ENCODE assay signal across 20 cellular contexts in genomic region chr10:2933519-2933918, GRCh38.
DNase-seq lines count a peak whose midpoint lies in the region; ATAC-seq, FAIRE-seq and TF ChIP-seq lines count a peak whose summit lies in the region.
"Had no signal": no experiment of that assay in that cellular context is flagged by ENCODE, and none has a peak within 500 bp of the region (broad histone marks: within the 10 kb centered on the region; RNA-seq: fewer than 3 reads in every experiment).

No MANE protein-coding gene starts in this region.

- H2AFZ ChIP-seq in SK-N-SH (ENCODE audit: low read depth), result no peak overlapping the region
- H2AFZ ChIP-seq in neuronal stem cell (ENCODE audit: low read length), result no peak overlapping the region

- H2BK15ac ChIP-seq in neuronal stem cell (ENCODE audit: low read length), result no peak overlapping the region

- H3K4me1 ChIP-seq in SK-N-SH (ENCODE audit: control insufficient read depth in 1 of 2, insufficient read depth in 2 of 2, low read depth in 1 of 2, low read length in 1 of 2), result peaks cover 7 to 8% of the 10 kb centered on the region in 2 experiments; a peak in 3 of 4 replicates
- peaks cover 5 to 9% of the 10 kb centered on the region in 2 donors for H3K4me1 ChIP-seq in neuronal stem cell (ENCODE audit: control insufficient read depth in 2 of 2, insufficient read depth in 1 of 2, low read depth in 1 of 2, low read length in 2 of 2)
- H3K4me1 ChIP-seq in suprapubic skin, result no peaks in the 10 kb centered on the region
- H3K4me1 ChIP-seq: SJSA1 had no signal

- no peak for TF ChIP-seq POLR2A in suprapubic skin (IDR thresholded peaks at IDR 0.05)

- no peak overlapping the region for H2BK5ac ChIP-seq in neuronal stem cell (ENCODE audit: low read length)

- CTCF ChIA-PET in SK-N-SH (lab: Yijun Ruan, JAX), result interaction anchor here (1.4 to 2.1 kb wide), 3 partner anchors 11 to 113 kb away, joined by 4 to 14 read pairs (median 5); no protein-coding TSS in a partner anchor

- no peak overlapping the region for H4K8ac ChIP-seq in neuronal stem cell (ENCODE audit: low read depth, low read length)

- H3K27ac ChIP-seq in SK-N-SH (ENCODE audit: low read depth in 2 of 2, low read length in 1 of 2) (no peak overlapping the region), neuronal stem cell (replicated peaks; ENCODE audit: low read length) (no peak overlapping the region), suprapubic skin (no peak overlapping the region)
- H3K27ac ChIP-seq: 22Rv1, HL-60, SJSA1 had no signal

- H3K79me1 ChIP-seq in neuronal stem cell (ENCODE audit: low read depth, low read length), result no peaks in the 10 kb centered on the region

- no peaks in the 10 kb centered on the region for H3K9me3 Mint-ChIP-seq in osteocyte (ENCODE audit: unreplicated experiment)

- no peaks in the 10 kb centered on the region for H3K79me2 ChIP-seq in SK-N-SH (ENCODE audit: insufficient read depth)

- peaks cover 12% of the 10 kb centered on the region for H3K27me3 Mint-ChIP-seq in osteocyte (ENCODE audit: unreplicated experiment)

- H3K9me3 ChIP-seq in SK-N-SH, result no peaks in the 10 kb centered on the region
- H3K9me3 ChIP-seq in neuronal stem cell (replicated peaks in 1 of 2; ENCODE audit: control insufficient read depth in 2 of 2, insufficient read depth in 1 of 2, low read depth in 1 of 2, low read length in 2 of 2), result peaks cover 2 to 3% of the 10 kb centered on the region in 2 donors
- no peaks in the 10 kb centered on the region for H3K9me3 ChIP-seq in suprapubic skin
- H3K9me3 ChIP-seq: SJSA1 had no signal

- no peak overlapping the region for H3K4me3 Mint-ChIP-seq in osteocyte (ENCODE audit: unreplicated experiment)

- no peaks in the 10 kb centered on the region for H3F3A ChIP-seq in SK-N-SH (replicated peaks; ENCODE audit: insufficient read depth)

- no peak overlapping the region for H3K14ac ChIP-seq in neuronal stem cell (ENCODE audit: low read length)

- TF ChIP-seq CTCF in SK-N-SH (IDR thresholded peaks at IDR 0.05), result no peak
- no peak for TF ChIP-seq CTCF in choroid plexus epithelial cell (conservative IDR thresholded peaks at IDR 0.05; ENCODE audit: low read depth, low read length)
- no peak for TF ChIP-seq CTCF in osteocyte (IDR thresholded peaks at IDR 0.05)
- no peak for TF ChIP-seq CTCF in suprapubic skin (IDR thresholded peaks at IDR 0.05)

- H3K4me2 ChIP-seq in SK-N-SH (no peak overlapping the region), neuronal stem cell (ENCODE audit: insufficient read depth, low read length, poor library complexity, severe bottlenecking) (no peak overlapping the region)

- no peak overlapping the region for H3K4ac ChIP-seq in neuronal stem cell (ENCODE audit: low read length)

- TF ChIP-seq RAD21 in SK-N-SH (IDR thresholded peaks at IDR 0.05; ENCODE audit: low read length), result no peak

- POLR2A ChIA-PET in SK-N-SH (lab: Yijun Ruan, JAX), result no interaction called here

- H3K36me3 Mint-ChIP-seq in osteocyte (ENCODE audit: unreplicated experiment), result no peaks in the 10 kb centered on the region

- ATAC-seq in SK-N-SH treated with all-trans-retinoic acid at 6 μM for 48 hours, result peak; percentile 51; the same call in 2 of the 3 replicates
- ATAC-seq: Right ventricle myocardium inferior had no signal

- H3K23ac ChIP-seq in neuronal stem cell (ENCODE audit: low read depth, low read length, poor library complexity), result no peak overlapping the region

- no peaks in the 10 kb centered on the region for H3K27me3 ChIP-seq in SK-N-SH (ENCODE audit: insufficient read depth)
- H3K27me3 ChIP-seq in neuronal stem cell (ENCODE audit: control insufficient read depth in 3 of 3, insufficient read depth in 3 of 3, low read depth in 1 of 3, low read length in 3 of 3), result no peaks in the 10 kb centered on the region
- peaks cover 22% of the 10 kb centered on the region for H3K27me3 ChIP-seq in suprapubic skin
- H3K27me3 ChIP-seq: SJSA1 had no signal

- H3K36me3 ChIP-seq in SK-N-SH (replicated peaks in 1 of 2; ENCODE audit: control insufficient read depth in 1 of 2, insufficient read depth in 2 of 2, low read length in 1 of 2), result no peaks in the 10 kb centered on the region
- no peaks in the 10 kb centered on the region for H3K36me3 ChIP-seq in neuronal stem cell (replicated peaks in 1 of 2; ENCODE audit: control insufficient read depth in 2 of 2, insufficient read depth in 2 of 2, low read length in 2 of 2)
- no peaks in the 10 kb centered on the region for H3K36me3 ChIP-seq in suprapubic skin
- H3K36me3 ChIP-seq: SJSA1 had no signal

- 57% methylated on average over 3 of the region's 3 CpGs for WGBS in SK-N-SH (ENCODE audit: low lambda C conversion rate)
- WGBS in neuronal stem cell (ENCODE audit: extremely low coverage in 2 of 2, insufficient read length in 2 of 2, insufficient replicate concordance in 1 of 2), 2 donors, result no CpG with 5 or more reads among the region's 3 CpGs
- 45% methylated on average over 3 of the region's 3 CpGs for WGBS in suprapubic skin

- H3K27ac Mint-ChIP-seq in osteocyte (ENCODE audit: unreplicated experiment), result peak overlapping the region; percentile 1

- no peak overlapping the region for H4K91ac ChIP-seq in neuronal stem cell (ENCODE audit: low read depth, low read length, poor library complexity)

- H3K4me3 ChIP-seq in SK-N-SH (ENCODE audit: low read depth in 2 of 2, low read length in 1 of 2), result no peak overlapping the region
- no peak overlapping the region for H3K4me3 ChIP-seq in choroid plexus epithelial cell (ENCODE audit: low read depth, low read length)
- H3K4me3 ChIP-seq in neuronal stem cell (ENCODE audit: low read length in 2 of 2), result no peak overlapping the region
- H3K4me3 ChIP-seq in suprapubic skin, result no peak overlapping the region
- H3K4me3 ChIP-seq: SJSA1 had no signal

- no peak overlapping the region for H3K18ac ChIP-seq in neuronal stem cell (ENCODE audit: low read length)

- H3K4me1 Mint-ChIP-seq in osteocyte (ENCODE audit: unreplicated experiment), result peaks cover 12% of the 10 kb centered on the region

- H3K9me2 ChIP-seq in SK-N-SH, result no peaks in the 10 kb centered on the region

- no peak overlapping the region for H2BK12ac ChIP-seq in neuronal stem cell (ENCODE audit: low read length)

- no peak overlapping the region for H2BK120ac ChIP-seq in neuronal stem cell (ENCODE audit: low read depth, low read length)

- DNase-seq in SK-N-SH, result no peak
- DNase-seq in RCC 7860 (ENCODE audit: low spot score), result no peak
- DNase-seq in choroid plexus epithelial cell (ENCODE audit: low read depth), result peak; percentile 3
- no peak for DNase-seq in osteocyte (ENCODE audit: extremely low spot score, unreplicated experiment)
- no peak for DNase-seq in cortex of kidney (lab: John Stamatoyannopoulos, UW)
- no peak for DNase-seq in neuronal stem cell (ENCODE audit: low spot score)
- no peak for DNase-seq in suprapubic skin (ENCODE audit: low spot score in 2 of 2)
- DNase-seq: DMS53, HCEC 1CT, NCI-H1105 treated with DMSO at 0.1 percent for 48 hours, NCI-H2029 treated with DMSO at 0.1 percent for 48 hours, NCI-H2171, NCI-H524 treated with DMSO at 0.1 percent for 48 hours, NCI-H82 had no signal

- no peak overlapping the region for H2AK5ac ChIP-seq in neuronal stem cell (ENCODE audit: low read depth, low read length)

- no peak for TF ChIP-seq EP300 in SK-N-SH (IDR thresholded peaks at IDR 0.05; ENCODE audit: borderline replicate concordance in 1 of 2, low read depth in 1 of 2, low read length in 1 of 2)
- no peak for TF ChIP-seq EP300 in suprapubic skin (IDR thresholded peaks at IDR 0.05)

- H4K20me1 ChIP-seq in SK-N-SH (ENCODE audit: insufficient read depth), result no peaks in the 10 kb centered on the region

- peak; percentile 4 for FAIRE-seq in RCC 7860 (lab: Jason Lieb, UNC)
- FAIRE-seq: D721Med had no signal

- H3K9ac ChIP-seq in SK-N-SH, result no peak overlapping the region
- no peak overlapping the region for H3K9ac ChIP-seq in neuronal stem cell (ENCODE audit: low read depth, low read length, poor library complexity)

TF ChIP-seq in SK-N-SH treated with all-trans-retinoic acid at 6 μM for 48 hours, 23 proteins besides CTCF, POLR2A, EP300 and RAD21 (continues in another document):
- no peak for TF ChIP-seq ZFP30 (CRISPR knock-in tag; IDR thresholded peaks at IDR 0.05)
- no peak for TF ChIP-seq OSR1 (CRISPR knock-in tag; IDR thresholded peaks at IDR 0.05)

TF ChIP-seq in SK-N-SH, 30 proteins besides CTCF, POLR2A, EP300 and RAD21:
- no peak for TF ChIP-seq RCOR1 (IDR thresholded peaks at IDR 0.05; ENCODE audit: low read length)
- no peak for TF ChIP-seq ELF1 (IDR thresholded peaks at IDR 0.05)
- no peak for TF ChIP-seq RXRA (IDR thresholded peaks at IDR 0.05; ENCODE audit: borderline replicate concordance, low read depth)
- TF ChIP-seq NRF1 (IDR thresholded peaks at IDR 0.05; ENCODE audit: low read depth, low read length), result no peak
- TF ChIP-seq SIN3A (IDR thresholded peaks at IDR 0.05; ENCODE audit: borderline replicate concordance, low read depth, low read length), result no peak
- TF ChIP-seq RFX5 (IDR thresholded peaks at IDR 0.05; ENCODE audit: low read length), result no peak
- TF ChIP-seq, protein P1, sequence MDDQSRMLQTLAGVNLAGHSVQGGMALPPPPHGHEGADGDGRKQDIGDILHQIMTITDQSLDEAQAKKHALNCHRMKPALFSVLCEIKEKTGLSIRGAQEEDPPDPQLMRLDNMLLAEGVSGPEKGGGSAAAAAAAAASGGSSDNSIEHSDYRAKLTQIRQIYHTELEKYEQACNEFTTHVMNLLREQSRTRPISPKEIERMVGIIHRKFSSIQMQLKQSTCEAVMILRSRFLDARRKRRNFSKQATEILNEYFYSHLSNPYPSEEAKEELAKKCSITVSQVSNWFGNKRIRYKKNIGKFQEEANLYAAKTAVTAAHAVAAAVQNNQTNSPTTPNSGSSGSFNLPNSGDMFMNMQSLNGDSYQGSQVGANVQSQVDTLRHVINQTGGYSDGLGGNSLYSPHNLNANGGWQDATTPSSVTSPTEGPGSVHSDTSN (IDR thresholded peaks at IDR 0.05), result no peak
- TF ChIP-seq USF2 (IDR thresholded peaks at IDR 0.05; ENCODE audit: borderline replicate concordance, low read depth, low read length), result no peak
- TF ChIP-seq FOXM1 (IDR thresholded peaks at IDR 0.05; ENCODE audit: low read depth), result no peak
- TF ChIP-seq CHD2 (IDR thresholded peaks at IDR 0.05; ENCODE audit: low read length, partially characterized antibody), result no peak
